ENCODE assay signal across 2 cellular contexts in the genomic region with DNA sequence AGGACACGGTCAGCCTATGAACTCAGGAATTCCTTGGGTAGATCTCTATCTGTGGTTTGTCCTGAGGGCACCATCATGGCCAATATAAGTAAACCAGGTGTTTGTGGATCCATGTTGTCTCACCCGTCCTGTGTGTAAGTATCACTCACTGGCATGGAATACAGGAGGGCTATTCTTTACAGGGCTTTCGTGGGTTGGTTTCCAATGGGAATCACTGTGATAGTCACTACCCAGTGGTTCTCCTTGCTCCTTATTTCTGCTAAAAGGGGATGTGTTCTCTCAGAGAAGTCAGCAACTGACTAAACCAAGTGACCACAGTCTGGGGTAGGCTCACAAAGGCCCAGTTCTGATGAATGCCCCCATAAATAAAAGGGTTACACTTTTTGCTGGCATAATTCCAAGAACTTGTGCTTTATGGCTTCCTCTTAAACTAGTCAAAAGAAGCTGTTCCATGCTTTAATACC.
TF ChIP-seq lines count a peak whose summit lies in the region.

No MANE protein-coding gene starts in this region.

TF ChIP-seq in A549, 52 proteins besides CTCF, POLR2A, EP300 and RAD21:
- TF ChIP-seq CBX2 (IDR thresholded peaks at IDR 0.05; ENCODE audit: borderline replicate concordance, low read depth) (no peak), SMC3 (IDR thresholded peaks at IDR 0.05) (no peak), ZFP36 (IDR thresholded peaks at IDR 0.05; ENCODE audit: borderline replicate concordance, partially characterized antibody) (no peak), JUN (IDR thresholded peaks at IDR 0.05) (no peak), MAZ (IDR thresholded peaks at IDR 0.05; ENCODE audit: borderline replicate concordance, low read depth, low read length) (no peak), CBX8 (IDR thresholded peaks at IDR 0.05) (no peak), BHLHE40 (IDR thresholded peaks at IDR 0.05; ENCODE audit: low read depth, low read length) (no peak), ZNF302 (CRISPR knock-in tag; IDR thresholded peaks at IDR 0.05) (no peak), ZSCAN20 (CRISPR knock-in tag; IDR thresholded peaks at IDR 0.05) (no peak), MAFK (IDR thresholded peaks at IDR 0.05; ENCODE audit: partially characterized antibody) (no peak), HOXB13 (CRISPR knock-in tag; IDR thresholded peaks at IDR 0.05; ENCODE audit: low read depth) (no peak), HOXB5 (CRISPR knock-in tag; IDR thresholded peaks at IDR 0.05) (no peak)
- TF ChIP-seq, protein P1, sequence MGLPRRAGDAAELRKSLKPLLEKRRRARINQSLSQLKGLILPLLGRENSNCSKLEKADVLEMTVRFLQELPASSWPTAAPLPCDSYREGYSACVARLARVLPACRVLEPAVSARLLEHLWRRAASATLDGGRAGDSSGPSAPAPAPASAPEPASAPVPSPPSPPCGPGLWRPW (IDR thresholded peaks at IDR 0.05): no peak
- TF ChIP-seq, protein P2, sequence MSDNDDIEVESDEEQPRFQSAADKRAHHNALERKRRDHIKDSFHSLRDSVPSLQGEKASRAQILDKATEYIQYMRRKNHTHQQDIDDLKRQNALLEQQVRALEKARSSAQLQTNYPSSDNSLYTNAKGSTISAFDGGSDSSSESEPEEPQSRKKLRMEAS (IDR thresholded peaks at IDR 0.05): no peak
TF ChIP-seq in A549: peak in this region for 0.

TF ChIP-seq in H1, 55 proteins besides CTCF, POLR2A, EP300 and RAD21:
- TF ChIP-seq MAFK (IDR thresholded peaks at IDR 0.05; ENCODE audit: low read depth, low read length) (no peak), RXRA (IDR thresholded peaks at IDR 0.05; ENCODE audit: insufficient read depth, low read depth, low read length) (no peak), SIN3A (conservative IDR thresholded peaks at IDR 0.05 in 1 of 2, IDR thresholded peaks at IDR 0.05 in 1 of 2; ENCODE audit: low read depth in 1 of 2, low read length in 2 of 2) (no peak), SIX5 (IDR thresholded peaks at IDR 0.05; ENCODE audit: low read depth, low read length) (no peak), CREB1 (IDR thresholded peaks at IDR 0.05) (no peak), KDM1A (IDR thresholded peaks at IDR 0.05; ENCODE audit: borderline replicate concordance, low read length) (no peak), SIRT6 (IDR thresholded peaks at IDR 0.05; ENCODE audit: low read length) (no peak), POLR2AphosphoS5 (IDR thresholded peaks at IDR 0.05; ENCODE audit: low read depth, low read length) (no peak), NANOG (IDR thresholded peaks at IDR 0.05; ENCODE audit: insufficient read depth, low read depth, low read length, poor library complexity, severe bottlenecking) (no peak), SP2 (IDR thresholded peaks at IDR 0.05; ENCODE audit: low read length) (no peak), CHD2 (IDR thresholded peaks at IDR 0.05; ENCODE audit: low read length) (no peak)
- TF ChIP-seq, protein P3, sequence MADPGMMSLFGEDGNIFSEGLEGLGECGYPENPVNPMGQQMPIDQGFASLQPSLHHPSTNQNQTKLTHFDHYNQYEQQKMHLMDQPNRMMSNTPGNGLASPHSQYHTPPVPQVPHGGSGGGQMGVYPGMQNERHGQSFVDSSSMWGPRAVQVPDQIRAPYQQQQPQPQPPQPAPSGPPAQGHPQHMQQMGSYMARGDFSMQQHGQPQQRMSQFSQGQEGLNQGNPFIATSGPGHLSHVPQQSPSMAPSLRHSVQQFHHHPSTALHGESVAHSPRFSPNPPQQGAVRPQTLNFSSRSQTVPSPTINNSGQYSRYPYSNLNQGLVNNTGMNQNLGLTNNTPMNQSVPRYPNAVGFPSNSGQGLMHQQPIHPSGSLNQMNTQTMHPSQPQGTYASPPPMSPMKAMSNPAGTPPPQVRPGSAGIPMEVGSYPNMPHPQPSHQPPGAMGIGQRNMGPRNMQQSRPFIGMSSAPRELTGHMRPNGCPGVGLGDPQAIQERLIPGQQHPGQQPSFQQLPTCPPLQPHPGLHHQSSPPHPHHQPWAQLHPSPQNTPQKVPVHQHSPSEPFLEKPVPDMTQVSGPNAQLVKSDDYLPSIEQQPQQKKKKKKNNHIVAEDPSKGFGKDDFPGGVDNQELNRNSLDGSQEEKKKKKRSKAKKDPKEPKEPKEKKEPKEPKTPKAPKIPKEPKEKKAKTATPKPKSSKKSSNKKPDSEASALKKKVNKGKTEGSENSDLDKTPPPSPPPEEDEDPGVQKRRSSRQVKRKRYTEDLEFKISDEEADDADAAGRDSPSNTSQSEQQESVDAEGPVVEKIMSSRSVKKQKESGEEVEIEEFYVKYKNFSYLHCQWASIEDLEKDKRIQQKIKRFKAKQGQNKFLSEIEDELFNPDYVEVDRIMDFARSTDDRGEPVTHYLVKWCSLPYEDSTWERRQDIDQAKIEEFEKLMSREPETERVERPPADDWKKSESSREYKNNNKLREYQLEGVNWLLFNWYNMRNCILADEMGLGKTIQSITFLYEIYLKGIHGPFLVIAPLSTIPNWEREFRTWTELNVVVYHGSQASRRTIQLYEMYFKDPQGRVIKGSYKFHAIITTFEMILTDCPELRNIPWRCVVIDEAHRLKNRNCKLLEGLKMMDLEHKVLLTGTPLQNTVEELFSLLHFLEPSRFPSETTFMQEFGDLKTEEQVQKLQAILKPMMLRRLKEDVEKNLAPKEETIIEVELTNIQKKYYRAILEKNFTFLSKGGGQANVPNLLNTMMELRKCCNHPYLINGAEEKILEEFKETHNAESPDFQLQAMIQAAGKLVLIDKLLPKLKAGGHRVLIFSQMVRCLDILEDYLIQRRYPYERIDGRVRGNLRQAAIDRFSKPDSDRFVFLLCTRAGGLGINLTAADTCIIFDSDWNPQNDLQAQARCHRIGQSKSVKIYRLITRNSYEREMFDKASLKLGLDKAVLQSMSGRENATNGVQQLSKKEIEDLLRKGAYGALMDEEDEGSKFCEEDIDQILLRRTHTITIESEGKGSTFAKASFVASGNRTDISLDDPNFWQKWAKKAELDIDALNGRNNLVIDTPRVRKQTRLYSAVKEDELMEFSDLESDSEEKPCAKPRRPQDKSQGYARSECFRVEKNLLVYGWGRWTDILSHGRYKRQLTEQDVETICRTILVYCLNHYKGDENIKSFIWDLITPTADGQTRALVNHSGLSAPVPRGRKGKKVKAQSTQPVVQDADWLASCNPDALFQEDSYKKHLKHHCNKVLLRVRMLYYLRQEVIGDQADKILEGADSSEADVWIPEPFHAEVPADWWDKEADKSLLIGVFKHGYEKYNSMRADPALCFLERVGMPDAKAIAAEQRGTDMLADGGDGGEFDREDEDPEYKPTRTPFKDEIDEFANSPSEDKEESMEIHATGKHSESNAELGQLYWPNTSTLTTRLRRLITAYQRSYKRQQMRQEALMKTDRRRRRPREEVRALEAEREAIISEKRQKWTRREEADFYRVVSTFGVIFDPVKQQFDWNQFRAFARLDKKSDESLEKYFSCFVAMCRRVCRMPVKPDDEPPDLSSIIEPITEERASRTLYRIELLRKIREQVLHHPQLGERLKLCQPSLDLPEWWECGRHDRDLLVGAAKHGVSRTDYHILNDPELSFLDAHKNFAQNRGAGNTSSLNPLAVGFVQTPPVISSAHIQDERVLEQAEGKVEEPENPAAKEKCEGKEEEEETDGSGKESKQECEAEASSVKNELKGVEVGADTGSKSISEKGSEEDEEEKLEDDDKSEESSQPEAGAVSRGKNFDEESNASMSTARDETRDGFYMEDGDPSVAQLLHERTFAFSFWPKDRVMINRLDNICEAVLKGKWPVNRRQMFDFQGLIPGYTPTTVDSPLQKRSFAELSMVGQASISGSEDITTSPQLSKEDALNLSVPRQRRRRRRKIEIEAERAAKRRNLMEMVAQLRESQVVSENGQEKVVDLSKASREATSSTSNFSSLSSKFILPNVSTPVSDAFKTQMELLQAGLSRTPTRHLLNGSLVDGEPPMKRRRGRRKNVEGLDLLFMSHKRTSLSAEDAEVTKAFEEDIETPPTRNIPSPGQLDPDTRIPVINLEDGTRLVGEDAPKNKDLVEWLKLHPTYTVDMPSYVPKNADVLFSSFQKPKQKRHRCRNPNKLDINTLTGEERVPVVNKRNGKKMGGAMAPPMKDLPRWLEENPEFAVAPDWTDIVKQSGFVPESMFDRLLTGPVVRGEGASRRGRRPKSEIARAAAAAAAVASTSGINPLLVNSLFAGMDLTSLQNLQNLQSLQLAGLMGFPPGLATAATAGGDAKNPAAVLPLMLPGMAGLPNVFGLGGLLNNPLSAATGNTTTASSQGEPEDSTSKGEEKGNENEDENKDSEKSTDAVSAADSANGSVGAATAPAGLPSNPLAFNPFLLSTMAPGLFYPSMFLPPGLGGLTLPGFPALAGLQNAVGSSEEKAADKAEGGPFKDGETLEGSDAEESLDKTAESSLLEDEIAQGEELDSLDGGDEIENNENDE (IDR thresholded peaks at IDR 0.05; ENCODE audit: insufficient replicate concordance, low read length): no peak
- TF ChIP-seq, protein P2 (IDR thresholded peaks at IDR 0.05): no peak
- TF ChIP-seq, protein P4, sequence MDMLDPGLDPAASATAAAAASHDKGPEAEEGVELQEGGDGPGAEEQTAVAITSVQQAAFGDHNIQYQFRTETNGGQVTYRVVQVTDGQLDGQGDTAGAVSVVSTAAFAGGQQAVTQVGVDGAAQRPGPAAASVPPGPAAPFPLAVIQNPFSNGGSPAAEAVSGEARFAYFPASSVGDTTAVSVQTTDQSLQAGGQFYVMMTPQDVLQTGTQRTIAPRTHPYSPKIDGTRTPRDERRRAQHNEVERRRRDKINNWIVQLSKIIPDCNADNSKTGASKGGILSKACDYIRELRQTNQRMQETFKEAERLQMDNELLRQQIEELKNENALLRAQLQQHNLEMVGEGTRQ (IDR thresholded peaks at IDR 0.05; ENCODE audit: low read length): no peak
TF ChIP-seq in H1: peak in this region for 0.
